1 cellular context compared by ENCODE assay signal in genomic region chr1:110130989-110131388, GRCh38.
TF ChIP-seq lines count a peak whose summit lies in the region.

No MANE protein-coding gene starts in this region.

TF ChIP-seq in H1, 55 proteins besides CTCF, POLR2A, EP300 and RAD21 (continued from another document):
- TF ChIP-seq SIRT6 (IDR thresholded peaks at IDR 0.05; ENCODE audit: low read length) (no peak), RXRA (IDR thresholded peaks at IDR 0.05; ENCODE audit: insufficient read depth, low read depth, low read length) (no peak), RNF2 (IDR thresholded peaks at IDR 0.05; ENCODE audit: borderline replicate concordance, low read depth, low read length, missing control alignments, poor library complexity, severe bottlenecking) (no peak), TAF7 (optimal IDR thresholded peaks at IDR 0.05; ENCODE audit: borderline replicate concordance, low read depth, low read length) (no peak), CBX5 (IDR thresholded peaks at IDR 0.05; ENCODE audit: low read depth, low read length) (no peak), KDM4A (IDR thresholded peaks at IDR 0.05; ENCODE audit: low read depth, low read length, severe bottlenecking) (no peak), CTBP2 (IDR thresholded peaks at IDR 0.05; ENCODE audit: borderline replicate concordance, insufficient read depth, insufficient read length, low read length) (no peak), TEAD4 (IDR thresholded peaks at IDR 0.05; ENCODE audit: low read depth, low read length) (no peak), CHD2 (IDR thresholded peaks at IDR 0.05; ENCODE audit: low read length) (no peak)
